2 cellular contexts compared by ENCODE assay signal in the genomic region with DNA sequence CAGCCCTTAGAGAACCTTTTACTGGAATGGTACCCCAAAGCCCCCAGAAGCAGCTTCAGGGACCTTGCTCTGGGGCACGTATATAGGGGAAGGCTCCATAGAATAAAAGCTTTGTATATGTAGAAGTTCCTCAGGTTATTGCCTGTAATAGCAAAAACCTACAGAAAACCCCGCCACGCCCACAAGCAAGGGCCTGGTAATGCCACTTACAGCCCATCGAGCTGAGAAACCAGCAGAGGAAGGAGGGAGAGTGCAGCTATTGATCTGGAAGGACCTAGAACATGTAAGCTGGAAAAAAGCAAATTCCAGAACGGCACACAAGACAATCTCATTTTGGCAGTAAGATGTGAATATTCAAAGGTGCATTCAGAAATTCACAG.
TF ChIP-seq lines count a peak whose summit lies in the region.

No MANE protein-coding gene starts in this region.

TF ChIP-seq in SK-N-SH, 30 proteins besides CTCF, POLR2A, EP300 and RAD21:
- TF ChIP-seq, protein P1, sequence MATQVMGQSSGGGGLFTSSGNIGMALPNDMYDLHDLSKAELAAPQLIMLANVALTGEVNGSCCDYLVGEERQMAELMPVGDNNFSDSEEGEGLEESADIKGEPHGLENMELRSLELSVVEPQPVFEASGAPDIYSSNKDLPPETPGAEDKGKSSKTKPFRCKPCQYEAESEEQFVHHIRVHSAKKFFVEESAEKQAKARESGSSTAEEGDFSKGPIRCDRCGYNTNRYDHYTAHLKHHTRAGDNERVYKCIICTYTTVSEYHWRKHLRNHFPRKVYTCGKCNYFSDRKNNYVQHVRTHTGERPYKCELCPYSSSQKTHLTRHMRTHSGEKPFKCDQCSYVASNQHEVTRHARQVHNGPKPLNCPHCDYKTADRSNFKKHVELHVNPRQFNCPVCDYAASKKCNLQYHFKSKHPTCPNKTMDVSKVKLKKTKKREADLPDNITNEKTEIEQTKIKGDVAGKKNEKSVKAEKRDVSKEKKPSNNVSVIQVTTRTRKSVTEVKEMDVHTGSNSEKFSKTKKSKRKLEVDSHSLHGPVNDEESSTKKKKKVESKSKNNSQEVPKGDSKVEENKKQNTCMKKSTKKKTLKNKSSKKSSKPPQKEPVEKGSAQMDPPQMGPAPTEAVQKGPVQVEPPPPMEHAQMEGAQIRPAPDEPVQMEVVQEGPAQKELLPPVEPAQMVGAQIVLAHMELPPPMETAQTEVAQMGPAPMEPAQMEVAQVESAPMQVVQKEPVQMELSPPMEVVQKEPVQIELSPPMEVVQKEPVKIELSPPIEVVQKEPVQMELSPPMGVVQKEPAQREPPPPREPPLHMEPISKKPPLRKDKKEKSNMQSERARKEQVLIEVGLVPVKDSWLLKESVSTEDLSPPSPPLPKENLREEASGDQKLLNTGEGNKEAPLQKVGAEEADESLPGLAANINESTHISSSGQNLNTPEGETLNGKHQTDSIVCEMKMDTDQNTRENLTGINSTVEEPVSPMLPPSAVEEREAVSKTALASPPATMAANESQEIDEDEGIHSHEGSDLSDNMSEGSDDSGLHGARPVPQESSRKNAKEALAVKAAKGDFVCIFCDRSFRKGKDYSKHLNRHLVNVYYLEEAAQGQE (IDR thresholded peaks at IDR 0.05; ENCODE audit: low read depth, low read length) = no peak
- no peak for TF ChIP-seq NFIC (IDR thresholded peaks at IDR 0.05; ENCODE audit: borderline replicate concordance)
- no peak for TF ChIP-seq CHD2 (IDR thresholded peaks at IDR 0.05; ENCODE audit: low read length, partially characterized antibody)
- TF ChIP-seq MXI1 (IDR thresholded peaks at IDR 0.05; ENCODE audit: low read depth, low read length) = no peak
- TF ChIP-seq USF1 (IDR thresholded peaks at IDR 0.05; ENCODE audit: borderline replicate concordance, low read depth) = no peak
- no peak for TF ChIP-seq GABPA (IDR thresholded peaks at IDR 0.05; ENCODE audit: low read depth)
- no peak for TF ChIP-seq TCF12 (IDR thresholded peaks at IDR 0.05)
- TF ChIP-seq NRF1 (IDR thresholded peaks at IDR 0.05; ENCODE audit: low read depth, low read length) = no peak
- no peak for TF ChIP-seq ZBTB33 (IDR thresholded peaks at IDR 0.05; ENCODE audit: borderline replicate concordance, low read depth)
- TF ChIP-seq ELF1 (IDR thresholded peaks at IDR 0.05) = no peak
- no peak for TF ChIP-seq MEF2A (IDR thresholded peaks at IDR 0.05; ENCODE audit: borderline replicate concordance, low read depth)
- TF ChIP-seq FOSL2 (IDR thresholded peaks at IDR 0.05; ENCODE audit: borderline replicate concordance, low read depth) = no peak
- no peak for TF ChIP-seq EZH2phosphoT487 (IDR thresholded peaks at IDR 0.05; ENCODE audit: borderline replicate concordance, low read depth)
- no peak for TF ChIP-seq TEAD4 (IDR thresholded peaks at IDR 0.05; ENCODE audit: borderline replicate concordance, insufficient read depth)
- no peak for TF ChIP-seq YY1 (IDR thresholded peaks at IDR 0.05; ENCODE audit: low read depth)
- no peak for TF ChIP-seq TAF1 (IDR thresholded peaks at IDR 0.05; ENCODE audit: borderline replicate concordance, low read depth, low read length)
- no peak for TF ChIP-seq PBX3 (IDR thresholded peaks at IDR 0.05)

TF ChIP-seq in SK-N-SH treated with all-trans-retinoic acid at 6 μM for 48 hours, 23 proteins besides CTCF, POLR2A, EP300 and RAD21 (continued from another document):
- TF ChIP-seq CREB5 (CRISPR knock-in tag; IDR thresholded peaks at IDR 0.05; ENCODE audit: low read depth) (no peak), GLIS3 (CRISPR knock-in tag; IDR thresholded peaks at IDR 0.05) (no peak), ESRRG (CRISPR knock-in tag; IDR thresholded peaks at IDR 0.05) (no peak), ZFP3 (CRISPR knock-in tag; IDR thresholded peaks at IDR 0.05) (no peak)
- TF ChIP-seq, protein P2, sequence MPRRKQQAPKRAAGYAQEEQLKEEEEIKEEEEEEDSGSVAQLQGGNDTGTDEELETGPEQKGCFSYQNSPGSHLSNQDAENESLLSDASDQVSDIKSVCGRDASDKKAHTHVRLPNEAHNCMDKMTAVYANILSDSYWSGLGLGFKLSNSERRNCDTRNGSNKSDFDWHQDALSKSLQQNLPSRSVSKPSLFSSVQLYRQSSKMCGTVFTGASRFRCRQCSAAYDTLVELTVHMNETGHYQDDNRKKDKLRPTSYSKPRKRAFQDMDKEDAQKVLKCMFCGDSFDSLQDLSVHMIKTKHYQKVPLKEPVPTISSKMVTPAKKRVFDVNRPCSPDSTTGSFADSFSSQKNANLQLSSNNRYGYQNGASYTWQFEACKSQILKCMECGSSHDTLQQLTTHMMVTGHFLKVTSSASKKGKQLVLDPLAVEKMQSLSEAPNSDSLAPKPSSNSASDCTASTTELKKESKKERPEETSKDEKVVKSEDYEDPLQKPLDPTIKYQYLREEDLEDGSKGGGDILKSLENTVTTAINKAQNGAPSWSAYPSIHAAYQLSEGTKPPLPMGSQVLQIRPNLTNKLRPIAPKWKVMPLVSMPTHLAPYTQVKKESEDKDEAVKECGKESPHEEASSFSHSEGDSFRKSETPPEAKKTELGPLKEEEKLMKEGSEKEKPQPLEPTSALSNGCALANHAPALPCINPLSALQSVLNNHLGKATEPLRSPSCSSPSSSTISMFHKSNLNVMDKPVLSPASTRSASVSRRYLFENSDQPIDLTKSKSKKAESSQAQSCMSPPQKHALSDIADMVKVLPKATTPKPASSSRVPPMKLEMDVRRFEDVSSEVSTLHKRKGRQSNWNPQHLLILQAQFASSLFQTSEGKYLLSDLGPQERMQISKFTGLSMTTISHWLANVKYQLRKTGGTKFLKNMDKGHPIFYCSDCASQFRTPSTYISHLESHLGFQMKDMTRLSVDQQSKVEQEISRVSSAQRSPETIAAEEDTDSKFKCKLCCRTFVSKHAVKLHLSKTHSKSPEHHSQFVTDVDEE (CRISPR knock-in tag; IDR thresholded peaks at IDR 0.05) = no peak
